In genomic region chr19:613732-614567, GRCh38 we compare ENCODE assay signal across 20 cellular contexts. TPM values are rescaled to one million over a fixed set of nuclear protein-coding genes. Genes with fewer than 3 reads are reported as not detected.
DNase-seq lines count a peak whose midpoint lies in the region; ATAC-seq and TF ChIP-seq lines count a peak whose summit lies in the region.
"Had no signal": no experiment of that assay in that cellular context is flagged by ENCODE, and none has a peak within 500 bp of the region (broad histone marks: within the 10 kb centered on the region; RNA-seq: fewer than 3 reads in every experiment).

No MANE protein-coding gene starts in this region.

- H3K27ac ChIP-seq in neural progenitor cell, result no peak overlapping the region
- H3K27ac ChIP-seq: BLaER1 treated with 17β-estradiol and CSF1 and Interleukin-3, amounts not matched to agents 10 nM and 100 nM had no signal

- no peak overlapping the region for H3K9ac ChIP-seq in neural progenitor cell
- H3K9ac ChIP-seq: BLaER1 treated with 17β-estradiol and CSF1 and Interleukin-3, amounts not matched to agents 10 nM and 100 nM had no signal

- peaks cover 12% of the 10 kb centered on the region for H3K36me3 Mint-ChIP-seq in activated T-cell treated with anti-CD3 and anti-CD28 coated beads, Interleukin-2, amount 50 U/mL, for 4 hours (ENCODE audit: insufficient read depth)
- peaks cover 21% of the 10 kb centered on the region for H3K36me3 Mint-ChIP-seq in central memory CD8-positive, alpha-beta T cell (ENCODE audit: insufficient read depth)
- H3K36me3 Mint-ChIP-seq in neural progenitor cell, result peaks cover 13% of the 10 kb centered on the region
- peaks cover 21% of the 10 kb centered on the region for H3K36me3 Mint-ChIP-seq in activated CD4-positive, alpha-beta memory T cell treated with anti-CD3 and anti-CD28 coated beads, Interleukin-2, amount 10 ng/mL, durations not matched to agents 7 days and 5 days (ENCODE audit: low read depth)

- no peaks in the 10 kb centered on the region for H3K27me3 Mint-ChIP-seq in activated T-cell treated with anti-CD3 and anti-CD28 coated beads, Interleukin-2, amount 50 U/mL, for 4 hours (ENCODE audit: low read depth)
- H3K27me3 Mint-ChIP-seq in central memory CD8-positive, alpha-beta T cell, result no peaks in the 10 kb centered on the region
- H3K27me3 Mint-ChIP-seq in neural progenitor cell (ENCODE audit: insufficient read depth, low read depth), result peaks cover 9% of the 10 kb centered on the region
- H3K27me3 Mint-ChIP-seq in activated CD4-positive, alpha-beta memory T cell treated with anti-CD3 and anti-CD28 coated beads, Interleukin-2, amount 10 ng/mL, durations not matched to agents 7 days and 5 days, result no peaks in the 10 kb centered on the region

- no peaks in the 10 kb centered on the region for H3F3A ChIP-seq in neural progenitor cell (ENCODE audit: low read depth)

- H3K4me3 Mint-ChIP-seq in activated T-cell treated with anti-CD3 and anti-CD28 coated beads, Interleukin-2, amount 50 U/mL, for 4 hours, result peak overlapping the region; percentile 4
- peak overlapping the region; percentile 19 for H3K4me3 Mint-ChIP-seq in central memory CD8-positive, alpha-beta T cell
- no peak overlapping the region for H3K4me3 Mint-ChIP-seq in neural progenitor cell
- H3K4me3 Mint-ChIP-seq in activated CD4-positive, alpha-beta memory T cell treated with anti-CD3 and anti-CD28 coated beads, Interleukin-2, amount 10 ng/mL, durations not matched to agents 7 days and 5 days, result no peak overlapping the region
- H3K4me3 Mint-ChIP-seq: GM23338, HFFc6 had no signal

- H2AFZ ChIP-seq in neural progenitor cell (replicated peaks), result no peak overlapping the region
- H2AFZ ChIP-seq: GM23338 had no signal

- no peaks in the 10 kb centered on the region for H3K36me3 ChIP-seq in neural progenitor cell

- no peak for TF ChIP-seq CTCF in neural progenitor cell (IDR thresholded peaks at IDR 0.05)

- CTCF ChIA-PET in activated CD4-positive, alpha-beta memory T cell treated with anti-CD3 and anti-CD28 coated beads, Interleukin-2, amount 10 ng/mL, durations not matched to agents 7 days and 5 days (lab: Charles Lee), result no interaction called here

- no peaks in the 10 kb centered on the region for H3K27me3 ChIP-seq in neural progenitor cell
- H3K27me3 ChIP-seq: BLaER1 treated with 17β-estradiol and CSF1 and Interleukin-3, amounts not matched to agents 10 nM and 100 nM had no signal

- no peaks in the 10 kb centered on the region for H3K9me3 Mint-ChIP-seq in activated T-cell treated with anti-CD3 and anti-CD28 coated beads, Interleukin-2, amount 50 U/mL, for 4 hours
- no peaks in the 10 kb centered on the region for H3K9me3 Mint-ChIP-seq in central memory CD8-positive, alpha-beta T cell
- no peaks in the 10 kb centered on the region for H3K9me3 Mint-ChIP-seq in neural progenitor cell
- no peaks in the 10 kb centered on the region for H3K9me3 Mint-ChIP-seq in activated CD4-positive, alpha-beta memory T cell treated with anti-CD3 and anti-CD28 coated beads, Interleukin-2, amount 10 ng/mL, durations not matched to agents 7 days and 5 days
- H3K9me3 Mint-ChIP-seq: CD4-positive, alpha-beta T cell; GM23338; HFFc6 had no signal

- H3K4me3 ChIP-seq in neural progenitor cell, result no peak overlapping the region
- H3K4me3 ChIP-seq: BLaER1 treated with 17β-estradiol and CSF1 and Interleukin-3, amounts not matched to agents 10 nM and 100 nM; GM12878; GM23338; HAP-1 had no signal

- ATAC-seq in activated T-cell treated with anti-CD3 and anti-CD28 coated beads, Interleukin-2, amount 50 U/mL, for 4 hours, result no peak
- no peak for ATAC-seq in central memory CD8-positive, alpha-beta T cell (replicated peaks; ENCODE audit: extremely low read depth, poor library complexity, severe bottlenecking)
- no peak for ATAC-seq in GM18873 (IDR thresholded peaks at IDR 0.05; ENCODE audit: low FRiP score, unreplicated experiment)
- ATAC-seq: GM12878, GM23338 had no signal

- H3K4me2 ChIP-seq in neural progenitor cell, result no peak overlapping the region
- H3K4me2 ChIP-seq: GM23338 had no signal

- no peak for DNase-seq in activated T-cell treated with anti-CD3 and anti-CD28 coated beads, Interleukin-2, amount 50 U/mL, for 4 hours
- no peak for DNase-seq in activated T-cell treated with anti-CD3 and anti-CD28 coated beads, Interleukin-2, amount 50 U/mL, for 1 hour
- no peak for DNase-seq in central memory CD8-positive, alpha-beta T cell (ENCODE audit: low spot score in 2 of 2)
- DNase-seq in neural progenitor cell (ENCODE audit: low spot score), result no peak
- DNase-seq in activated CD4-positive, alpha-beta memory T cell treated with anti-CD3 and anti-CD28 coated beads, Interleukin-2, amount 10 ng/mL, durations not matched to agents 7 days and 5 days, result no peak
- DNase-seq in NCI-H510A (lab: John Stamatoyannopoulos, UW), result no peak
- DNase-seq: ACHN; Calu3; CD4-positive, alpha-beta T cell; DMS 273 treated with DMSO at 0.1 percent for 48 hours; DMS79; HFFc6 had no signal

- POLR2A ChIA-PET in activated CD4-positive, alpha-beta memory T cell treated with anti-CD3 and anti-CD28 coated beads, Interleukin-2, amount 10 ng/mL, durations not matched to agents 7 days and 5 days (lab: Charles Lee), result no interaction called here

- H4K20me1 ChIP-seq in neural progenitor cell (ENCODE audit: low read depth), result no peaks in the 10 kb centered on the region

- H3K27ac Mint-ChIP-seq in central memory CD8-positive, alpha-beta T cell (ENCODE audit: low read depth), result no peak overlapping the region
- H3K27ac Mint-ChIP-seq in neural progenitor cell, result peak overlapping the region; percentile 17
- H3K27ac Mint-ChIP-seq in activated CD4-positive, alpha-beta memory T cell treated with anti-CD3 and anti-CD28 coated beads, Interleukin-2, amount 10 ng/mL, durations not matched to agents 7 days and 5 days, result no peak overlapping the region
- H3K27ac Mint-ChIP-seq: CD4-positive, alpha-beta T cell; GM23338 had no signal

- no peaks in the 10 kb centered on the region for H3K79me2 ChIP-seq in neural progenitor cell (ENCODE audit: low read depth)

- peaks cover 26% of the 10 kb centered on the region for H3K4me1 Mint-ChIP-seq in activated T-cell treated with anti-CD3 and anti-CD28 coated beads, Interleukin-2, amount 50 U/mL, for 4 hours (ENCODE audit: low read depth)
- H3K4me1 Mint-ChIP-seq in central memory CD8-positive, alpha-beta T cell, result peaks cover 17% of the 10 kb centered on the region
- H3K4me1 Mint-ChIP-seq in neural progenitor cell, result peaks cover 8% of the 10 kb centered on the region
- peaks cover 29% of the 10 kb centered on the region for H3K4me1 Mint-ChIP-seq in activated CD4-positive, alpha-beta memory T cell treated with anti-CD3 and anti-CD28 coated beads, Interleukin-2, amount 10 ng/mL, durations not matched to agents 7 days and 5 days

- H3K4me1 ChIP-seq in neural progenitor cell, result no peaks in the 10 kb centered on the region
- H3K4me1 ChIP-seq: HAP-1 had no signal

- H3K9me3 ChIP-seq in neural progenitor cell (ENCODE audit: low read depth), result no peaks in the 10 kb centered on the region
- H3K9me3 ChIP-seq: BLaER1 treated with 17β-estradiol and CSF1 and Interleukin-3, amounts not matched to agents 10 nM and 100 nM; HAP-1 had no signal

RNA-seq across cellular contexts. Expression of gene POLRMT, which starts 19.4 kb away (rescaled TPM):
- total RNA-seq in activated T-cell treated with anti-CD3 and anti-CD28 coated beads, Interleukin-2, amount 50 U/mL, for 4 hours, result 100 to 1,000 TPM; 110 to 123 (median 119) TPM
- total RNA-seq in neural progenitor cell (ENCODE audit: low replicate concordance), result 14.1 and 68.6 TPM in 2 replicates
- 10 to 100 TPM; 44.8 to 45.1 TPM for total RNA-seq in activated CD4-positive, alpha-beta memory T cell treated with anti-CD3 and anti-CD28 coated beads, Interleukin-2, amount 10 ng/mL, durations not matched to agents 7 days and 5 days

RNA-seq across cellular contexts. Expression of gene HCN2, which starts 24.3 kb away (rescaled TPM):
- total RNA-seq in activated T-cell treated with anti-CD3 and anti-CD28 coated beads, Interleukin-2, amount 50 U/mL, for 4 hours, result under 1 TPM; 0.20 to 0.24 (median 0.22) TPM
- total RNA-seq in neural progenitor cell (ENCODE audit: low replicate concordance), result 0.06 TPM in 1 of 2 replicates, not detected in the other
- 1 to 10 TPM; 3.1 to 3.5 TPM for total RNA-seq in activated CD4-positive, alpha-beta memory T cell treated with anti-CD3 and anti-CD28 coated beads, Interleukin-2, amount 10 ng/mL, durations not matched to agents 7 days and 5 days

RNA-seq across cellular contexts. Expression of gene FGF22, which starts 25.7 kb away (rescaled TPM):
- not detected for total RNA-seq in activated T-cell treated with anti-CD3 and anti-CD28 coated beads, Interleukin-2, amount 50 U/mL, for 4 hours
- 0.37 TPM in 1 of 2 replicates, not detected in the other for total RNA-seq in neural progenitor cell (ENCODE audit: low replicate concordance)
- total RNA-seq in activated CD4-positive, alpha-beta memory T cell treated with anti-CD3 and anti-CD28 coated beads, Interleukin-2, amount 10 ng/mL, durations not matched to agents 7 days and 5 days, result not detected
- total RNA-seq: A172, G401, GM12878, HT1080 had no signal

RNA-seq across cellular contexts. Expression of gene BSG, which starts 41.6 kb away (rescaled TPM):
- 100 to 1,000 TPM; 241 to 277 (median 250) TPM for total RNA-seq in activated T-cell treated with anti-CD3 and anti-CD28 coated beads, Interleukin-2, amount 50 U/mL, for 4 hours
- 330 and 913 TPM in 2 replicates for total RNA-seq in neural progenitor cell (ENCODE audit: low replicate concordance)
- 100 to 1,000 TPM; 255 to 257 TPM for total RNA-seq in activated CD4-positive, alpha-beta memory T cell treated with anti-CD3 and anti-CD28 coated beads, Interleukin-2, amount 10 ng/mL, durations not matched to agents 7 days and 5 days

RNA-seq across cellular contexts. Expression of gene RNF126, which starts 49.1 kb away (rescaled TPM):
- 100 to 1,000 TPM; 144 to 162 (median 147) TPM for total RNA-seq in activated T-cell treated with anti-CD3 and anti-CD28 coated beads, Interleukin-2, amount 50 U/mL, for 4 hours
- 9.7 and 50.9 TPM in 2 replicates for total RNA-seq in neural progenitor cell (ENCODE audit: low replicate concordance)
- total RNA-seq in activated CD4-positive, alpha-beta memory T cell treated with anti-CD3 and anti-CD28 coated beads, Interleukin-2, amount 10 ng/mL, durations not matched to agents 7 days and 5 days, result 10 to 100 TPM; 80.6 to 82.2 TPM

Comparison
In these comparisons a context has a peak if more than half of its experiments do, and no peak if none do; other contexts are left out.
1. H3K4me3 Mint-ChIP-seq: peak in activated T-cell treated with anti-CD3 and anti-CD28 coated beads, Interleukin-2, amount 50 U/mL, for 4 hours (single experiment) and central memory CD8-positive, alpha-beta T cell (single experiment); none in neural progenitor cell (single experiment) and activated CD4-positive, alpha-beta memory T cell treated with anti-CD3 and anti-CD28 coated beads, Interleukin-2, amount 10 ng/mL, durations not matched to agents 7 days and 5 days (single experiment).